ENCODE assay signal across 16 cellular contexts in the genomic region with DNA sequence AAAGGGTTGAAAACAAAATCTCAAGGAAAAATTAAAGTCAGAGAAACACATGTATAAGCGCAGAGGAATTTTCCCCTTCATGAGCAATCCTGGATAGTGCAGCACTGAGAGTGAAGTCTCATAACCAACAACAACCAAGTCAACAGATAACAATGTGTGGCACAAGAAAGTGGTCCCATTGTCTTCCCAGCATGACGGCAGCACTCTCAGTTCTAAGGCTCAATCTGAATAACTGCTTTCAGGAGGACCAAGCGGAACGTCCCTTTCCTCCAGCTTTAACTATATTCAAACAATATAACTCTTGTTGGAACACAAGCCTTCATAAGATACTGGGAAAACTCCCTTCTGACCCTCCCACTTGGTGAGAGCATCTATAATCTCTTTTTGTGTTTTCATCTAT.
DNase-seq lines count a peak whose midpoint lies in the region; ATAC-seq, FAIRE-seq and TF ChIP-seq lines count a peak whose summit lies in the region.
"Had no signal": no experiment of that assay in that cellular context is flagged by ENCODE, and none has a peak within 500 bp of the region (broad histone marks: within the 10 kb centered on the region; RNA-seq: fewer than 3 reads in every experiment).

No MANE protein-coding gene starts in this region.

- no peak overlapping the region for H3K4me3 Mint-ChIP-seq in MCF 10A (ENCODE audit: unreplicated experiment)
- H3K4me3 Mint-ChIP-seq: activated naive CD8-positive, alpha-beta T cell treated with anti-CD3 and anti-CD28 coated beads, Interleukin-2, amount 10 ng/mL, durations not matched to agents 7 days and 5 days; CD4-positive, alpha-beta memory T cell; stimulated activated naive CD8-positive, alpha-beta T cell treated with anti-CD3 and anti-CD28 coated beads, Interleukin-15, amount 100 ng/mL, for 72 hours had no signal

- CTCF ChIA-PET in MCF 10A (lab: Yijun Ruan, JAX): interaction anchor here (0.7 kb wide), 1 partner anchor 49 kb away, joined by 3 read pairs; no protein-coding TSS in a partner anchor

- no peak for TF ChIP-seq CTCF in breast epithelium (IDR thresholded peaks at IDR 0.05)
- TF ChIP-seq CTCF in MCF 10A (IDR thresholded peaks at IDR 0.05; ENCODE audit: unreplicated experiment): no peak

- H3K4me3 ChIP-seq in breast epithelium: peak overlapping the region; percentile 22 to 50 (median 27)
- H3K4me3 ChIP-seq in urinary bladder (ENCODE audit: low read depth, low read length): peak overlapping the region; percentile 27

- H3K4me1 Mint-ChIP-seq in MCF 10A (ENCODE audit: insufficient read depth, unreplicated experiment): no peaks in the 10 kb centered on the region
- H3K4me1 Mint-ChIP-seq: activated naive CD8-positive, alpha-beta T cell treated with anti-CD3 and anti-CD28 coated beads, Interleukin-2, amount 10 ng/mL, durations not matched to agents 7 days and 5 days; CD4-positive, alpha-beta memory T cell; stimulated activated naive CD8-positive, alpha-beta T cell treated with anti-CD3 and anti-CD28 coated beads, Interleukin-15, amount 100 ng/mL, for 72 hours had no signal

- H3K27me3 ChIP-seq in breast epithelium: no peaks in the 10 kb centered on the region

- ATAC-seq in GM18907 (IDR thresholded peaks at IDR 0.05; ENCODE audit: unreplicated experiment): no peak
- ATAC-seq: stimulated activated naive CD8-positive, alpha-beta T cell treated with anti-CD3 and anti-CD28 coated beads, Interleukin-15, amount 100 ng/mL, for 72 hours had no signal

- H3K27ac ChIP-seq in breast epithelium (peak overlapping the region in 1 of 2 donors; percentile 10), urinary bladder (ENCODE audit: low read depth) (no peak overlapping the region)
- H3K27ac ChIP-seq: 22Rv1, WERI-Rb-1 had no signal

- no peaks in the 10 kb centered on the region for H3K9me3 ChIP-seq in breast epithelium

- DNase-seq in breast epithelium (ENCODE audit: low spot score in 2 of 2): no peak
- DNase-seq in MCF 10A (ENCODE audit: unreplicated experiment): no peak
- DNase-seq in hippocampal formation (lab: John Stamatoyannopoulos, UW): peak; percentile 67 to 97
- peak in 7 of 10 donors; percentile 35 to 92 (median 51) for DNase-seq in posterior cingulate gyrus
- no peak for DNase-seq in HTR-8/SVneo (ENCODE audit: insufficient read length, low spot score)
- DNase-seq in COR-L47 (lab: John Stamatoyannopoulos, UW): no peak
- DNase-seq: activated naive CD8-positive, alpha-beta T cell treated with anti-CD3 and anti-CD28 coated beads, Interleukin-2, amount 10 ng/mL, durations not matched to agents 7 days and 5 days; CD4-positive, alpha-beta memory T cell; H7; retina; stimulated activated naive CD8-positive, alpha-beta T cell treated with anti-CD3 and anti-CD28 coated beads, Interleukin-15, amount 100 ng/mL, for 72 hours; WERI-Rb-1 had no signal

- H3K9me3 Mint-ChIP-seq in MCF 10A (ENCODE audit: unreplicated experiment): no peaks in the 10 kb centered on the region
- H3K9me3 Mint-ChIP-seq: activated naive CD8-positive, alpha-beta T cell treated with anti-CD3 and anti-CD28 coated beads, Interleukin-2, amount 10 ng/mL, durations not matched to agents 7 days and 5 days; stimulated activated naive CD8-positive, alpha-beta T cell treated with anti-CD3 and anti-CD28 coated beads, Interleukin-15, amount 100 ng/mL, for 72 hours had no signal

- 63% methylated on average over 4 of the region's 4 CpGs for WGBS in urinary bladder

- no peak overlapping the region for H3K27ac Mint-ChIP-seq in MCF 10A (ENCODE audit: low read depth, unreplicated experiment)
- H3K27ac Mint-ChIP-seq: activated naive CD8-positive, alpha-beta T cell treated with anti-CD3 and anti-CD28 coated beads, Interleukin-2, amount 10 ng/mL, durations not matched to agents 7 days and 5 days; CD4-positive, alpha-beta memory T cell; stimulated activated naive CD8-positive, alpha-beta T cell treated with anti-CD3 and anti-CD28 coated beads, Interleukin-15, amount 100 ng/mL, for 72 hours had no signal

- no peaks in the 10 kb centered on the region for H3K27me3 Mint-ChIP-seq in MCF 10A (ENCODE audit: insufficient read depth, unreplicated experiment)

- intact Hi-C loops in breast epithelium (cut with DNase I; ENCODE audit: low total_unique reads): no loop called here
- intact Hi-C loops in MCF 10A (cut with micrococcal nuclease): no loop called here
- intact Hi-C loops in posterior cingulate gyrus (cut with DNase I): loop anchor here (5.0 kb wide), 1 partner anchor 38 kb away; no protein-coding TSS in a partner anchor

- no peak for TF ChIP-seq POLR2A in breast epithelium (IDR thresholded peaks at IDR 0.05)

- no peaks in the 10 kb centered on the region for H3K36me3 Mint-ChIP-seq in MCF 10A (ENCODE audit: insufficient read depth, unreplicated experiment)
- H3K36me3 Mint-ChIP-seq: activated naive CD8-positive, alpha-beta T cell treated with anti-CD3 and anti-CD28 coated beads, Interleukin-2, amount 10 ng/mL, durations not matched to agents 7 days and 5 days; CD4-positive, alpha-beta memory T cell had no signal

- BruUV-seq in MCF 10A (replicated peaks; lab: Mats Ljungman, UMichigan): no TSS peak

- H3K36me3 ChIP-seq in breast epithelium: no peaks in the 10 kb centered on the region
- H3K36me3 ChIP-seq in urinary bladder (ENCODE audit: insufficient read depth): no peaks in the 10 kb centered on the region

- FAIRE-seq in HTR-8/SVneo (lab: Jason Lieb, UNC): no peak
- FAIRE-seq: G401.6 had no signal

- POLR2A ChIA-PET in MCF 10A (lab: Yijun Ruan, JAX): no interaction called here

- H3K4me1 ChIP-seq in breast epithelium (no peaks in the 10 kb centered on the region), urinary bladder (ENCODE audit: insufficient read depth) (no peaks in the 10 kb centered on the region)

Comparison
In these comparisons a context has a peak if more than half of its experiments do, and no peak if none do; other contexts are left out.
1. DNase-seq: peak in hippocampal formation (2 of 2) and posterior cingulate gyrus (7 of 10); none in breast epithelium (0 of 2), MCF 10A (single experiment), HTR-8/SVneo (single experiment) and COR-L47 (single experiment).